In genomic region chr17:30477083-30477757, GRCh38 we compare ENCODE assay signal across 8 cellular contexts. TPM values are rescaled to one million over a fixed set of nuclear protein-coding genes. Genes with fewer than 3 reads are reported as not detected.
DNase-seq lines count a peak whose midpoint lies in the region; ATAC-seq and TF ChIP-seq lines count a peak whose summit lies in the region.

Gene GOSR1 (plus strand): TSS chr17:30477408. CDS start chr17:30477434, 26 bp downstream.

- H3K9me3 ChIP-seq in IMR-90 (ENCODE audit: control insufficient read depth, insufficient read depth, low read length) (no peaks in the 10 kb centered on the region), mononuclear cell (ENCODE audit: low read depth, low read length) (no peaks in the 10 kb centered on the region)

- H2AFZ ChIP-seq in IMR-90 (replicated peaks; ENCODE audit: low read length, poor library complexity), result peak within 1 kb of the TSS; percentile 99

- peak within 1 kb of the TSS; percentile 76 for H4K91ac ChIP-seq in IMR-90 (ENCODE audit: insufficient read depth, low read depth, low read length)

- H3K4me3 ChIP-seq in IMR-90 (ENCODE audit: insufficient read depth, low read depth, low read length) (peak within 1 kb of the TSS; percentile 70), epithelial cell of esophagus (ENCODE audit: low read length) (peak within 1 kb of the TSS; percentile 91), mononuclear cell (ENCODE audit: low read length) (peak within 1 kb of the TSS; percentile 99)

- peak within 1 kb of the TSS; percentile 91 for H3K27ac ChIP-seq in IMR-90 (ENCODE audit: insufficient read depth, low read length)

- POLR2A ChIA-PET in IMR-90 (lab: Charles Lee; ENCODE audit: unreplicated experiment), result no interaction called here

- peak within 1 kb of the TSS; percentile 98 for H3K14ac ChIP-seq in IMR-90 (replicated peaks; ENCODE audit: low read depth, low read length)

- peak within 1 kb of the TSS; percentile 99 for H2AK9ac ChIP-seq in IMR-90 (replicated peaks; ENCODE audit: low read depth, low read length, poor library complexity)

- peak within 1 kb of the TSS; percentile 94 for H3K23ac ChIP-seq in IMR-90 (ENCODE audit: low read depth, low read length)

- H2BK20ac ChIP-seq in IMR-90 (ENCODE audit: low read depth, low read length), result peak within 1 kb of the TSS; percentile 68

- peak within 1 kb of the TSS; percentile 77 for H2AK5ac ChIP-seq in IMR-90 (ENCODE audit: low read depth, low read length)

- no peaks in the 10 kb centered on the region for H3K27me3 ChIP-seq in IMR-90 (ENCODE audit: control insufficient read depth, insufficient read depth, low read length)
- peaks cover 3% of the 10 kb centered on the region for H3K27me3 ChIP-seq in mononuclear cell (ENCODE audit: insufficient read depth, low read length)

- H2BK15ac ChIP-seq in IMR-90 (ENCODE audit: low read depth, low read length), result peak within 1 kb of the TSS; percentile 35; the same call in 2 of the 3 replicates

- peaks cover 5% of the 10 kb centered on the region for H3K36me3 ChIP-seq in IMR-90 (ENCODE audit: control insufficient read depth, insufficient read depth, low read length)

- H3K4me1 ChIP-seq in IMR-90 (ENCODE audit: control insufficient read depth, insufficient read depth, low read length), result peaks cover 2% of the 10 kb centered on the region
- H3K4me1 ChIP-seq in mononuclear cell (ENCODE audit: insufficient read depth, low read length), result peaks cover 19% of the 10 kb centered on the region

- H2BK5ac ChIP-seq in IMR-90 (ENCODE audit: low read depth, low read length, poor library complexity, severe bottlenecking), result peak within 1 kb of the TSS; percentile 89

- peak within 1 kb of the TSS; percentile 92 for H4K5ac ChIP-seq in IMR-90 (ENCODE audit: low read depth, low read length)

- peak; percentile 92 for TF ChIP-seq CTCF in IMR-90 (conservative IDR thresholded peaks at IDR 0.05; ENCODE audit: low read depth, low read length)
- TF ChIP-seq CTCF in epithelial cell of esophagus (IDR thresholded peaks at IDR 0.05; ENCODE audit: insufficient read depth, low read depth, low read length, missing control alignments), result peak; percentile 79

- H3K9me1 ChIP-seq in IMR-90 (ENCODE audit: insufficient read depth, low read length), result peaks cover 3% of the 10 kb centered on the region; the same call in 1 of the 2 replicates

- peak within 1 kb of the TSS; percentile 84 for H3K56ac ChIP-seq in IMR-90 (ENCODE audit: extremely low read depth, insufficient read depth, low read length)

- peak within 1 kb of the TSS; percentile 91 for H3K9ac ChIP-seq in IMR-90 (ENCODE audit: low read depth, low read length)

- in situ Hi-C loops in IMR-90 (cut with MboI; ENCODE audit: low sequenced_read_pairs), result loop anchor here (5.0 kb wide), 1 partner anchor 240 kb away; no protein-coding TSS in a partner anchor

- no TSS peak for BruUV-seq in IMR-90 (replicated peaks; lab: Mats Ljungman, UMichigan)

- TF ChIP-seq POLR2A in IMR-90 (IDR thresholded peaks at IDR 0.05; ENCODE audit: low read depth, low read length), result peak; percentile 95

- dilution Hi-C loops in IMR-90 (cut with HindIII; ENCODE audit: low sequenced_read_pairs, unreplicated experiment), result no loop called here

- no peaks in the 10 kb centered on the region for H4K20me1 ChIP-seq in IMR-90 (ENCODE audit: insufficient read depth, low read length)

- TF ChIP-seq RAD21 in IMR-90 (IDR thresholded peaks at IDR 0.05; ENCODE audit: low read length), result peak; percentile 81

- intact Hi-C loops in IMR-90 (cut with micrococcal nuclease), result loop anchor here (1.0 to 10.0 kb wide), 5 partner anchors 123 to 352 kb away; partner anchors contain the start of gene BLMH

- peak; percentile 93 for ATAC-seq in GM21526 (IDR thresholded peaks at IDR 0.05; ENCODE audit: low FRiP score, unreplicated experiment)
- ATAC-seq in IMR-90 (ENCODE audit: low read depth), result peak; percentile 99

- H3K4ac ChIP-seq in IMR-90 (ENCODE audit: low read depth, low read length), result peak within 1 kb of the TSS; percentile 94

- peaks cover 5 to 25% of the 10 kb centered on the region in 2 experiments; a peak in 3 of 4 replicates for H3K79me1 ChIP-seq in IMR-90 (ENCODE audit: low read depth in 1 of 2, low read length in 2 of 2)

- peak within 1 kb of the TSS; percentile 77 for H2BK120ac ChIP-seq in IMR-90 (ENCODE audit: low read depth, low read length)

- peak within 1 kb of the TSS; percentile 62 to 98 for H4K8ac ChIP-seq in IMR-90 (ENCODE audit: low read depth in 2 of 2, low read length in 2 of 2)

- peak within 1 kb of the TSS; percentile 92 for H3K4me2 ChIP-seq in IMR-90 (ENCODE audit: low read depth, low read length)

- DNase-seq in DMS153 (lab: John Stamatoyannopoulos, UW) (peak; percentile 93), IMR-90 (peak; percentile 95), OCI-M2 (lab: John Stamatoyannopoulos, UW; ENCODE audit: unreplicated experiment) (peak; percentile 73), activated T-cell treated with anti-CD3 and anti-CD28 coated beads for 4 hours (peak; percentile 87), epithelial cell of esophagus (ENCODE audit: low read depth) (peak; percentile 97)
- peak; percentile 79 to 85 for DNase-seq in stimulated activated CD8-positive, alpha-beta memory T cell treated with anti-CD3 and anti-CD28 coated beads, Interleukin-4, amount 100 ng/mL, for 1 hour (ENCODE audit: low read depth in 2 of 2, low spot score in 1 of 2)

- CTCF ChIA-PET in IMR-90 (lab: Yijun Ruan, JAX), result interaction anchor here (0.7 to 1.4 kb wide), 5 partner anchors 14 to 360 kb away, joined by 3 to 5 read pairs (median 3); no protein-coding TSS in a partner anchor

- peak within 1 kb of the TSS; percentile 45 for H3K18ac ChIP-seq in IMR-90 (ENCODE audit: low read depth, low read length)

- 1% methylated on average over 17 of the region's 36 CpGs; no CpG with 5 or more reads in 1 of the 2 experiments for WGBS in IMR-90 (ENCODE audit: extremely low coverage in 2 of 2, insufficient read length in 1 of 2), 2 experiments

TF ChIP-seq in IMR-90, 13 proteins besides CTCF, POLR2A, EP300 and RAD21:
- peak; percentile 77 for TF ChIP-seq CHD1 (IDR thresholded peaks at IDR 0.05; ENCODE audit: low read depth, low read length)
- no peak for TF ChIP-seq ELK1 (IDR thresholded peaks at IDR 0.05; ENCODE audit: borderline replicate concordance, low read depth, low read length)
- no peak for TF ChIP-seq RCOR1 (IDR thresholded peaks at IDR 0.05; ENCODE audit: insufficient replicate concordance, low read length)
- no peak for TF ChIP-seq CEBPB (IDR thresholded peaks at IDR 0.05; ENCODE audit: low read depth, low read length)
- TF ChIP-seq RFX5 (IDR thresholded peaks at IDR 0.05; ENCODE audit: low read depth, low read length), result no peak
- peak; percentile 60; the same call in 1 of the 2 replicates for TF ChIP-seq MAZ (IDR thresholded peaks at IDR 0.05; ENCODE audit: borderline replicate concordance, low read depth, low read length)
- TF ChIP-seq BHLHE40 (IDR thresholded peaks at IDR 0.05; ENCODE audit: low read depth, low read length), result no peak
- TF ChIP-seq MAFK (IDR thresholded peaks at IDR 0.05; ENCODE audit: low read depth, low read length), result no peak
- TF ChIP-seq NFE2L2 (IDR thresholded peaks at IDR 0.05; ENCODE audit: low read depth, low read length), result no peak
- peak; percentile 84 for TF ChIP-seq MXI1 (IDR thresholded peaks at IDR 0.05; ENCODE audit: borderline replicate concordance, low read depth, low read length)
- TF ChIP-seq USF2 (IDR thresholded peaks at IDR 0.05; ENCODE audit: low read depth, low read length), result no peak
- peak; percentile 69 for TF ChIP-seq SMC3 (IDR thresholded peaks at IDR 0.05; ENCODE audit: low read depth, low read length)
- TF ChIP-seq FOS (IDR thresholded peaks at IDR 0.05; ENCODE audit: low read depth, low read length), result no peak

RNA-seq across cellular contexts. Expression of gene GOSR1, which starts in this region (rescaled TPM):
- total RNA-seq in IMR-90 (2012; rRNA removed), result 47.5 and 64.7 TPM in 2 replicates
- polyA plus RNA-seq in IMR-90 (2012; rRNA removed), result 14.0 and 21.2 TPM in 2 replicates
- polyA plus RNA-seq in IMR-90 (2012; cell fraction: cytosol; rRNA removed), result 6.0 and 11.5 TPM in 2 replicates
- 10.9 and 39.3 TPM in 2 replicates for polyA plus RNA-seq in IMR-90 (2012; cell fraction: nucleus; rRNA removed; ENCODE audit: low replicate concordance)
- 56.3 TPM for total RNA-seq in mononuclear cell

Comparison
In these comparisons a context has a peak if more than half of its experiments do, and no peak if none do; other contexts are left out.
1. Peak in every context shown above with its lines: DNase-seq, ATAC-seq, H3K4me3 ChIP-seq and H3K27ac ChIP-seq.